2 cellular contexts compared by ENCODE assay signal in the genomic region with DNA sequence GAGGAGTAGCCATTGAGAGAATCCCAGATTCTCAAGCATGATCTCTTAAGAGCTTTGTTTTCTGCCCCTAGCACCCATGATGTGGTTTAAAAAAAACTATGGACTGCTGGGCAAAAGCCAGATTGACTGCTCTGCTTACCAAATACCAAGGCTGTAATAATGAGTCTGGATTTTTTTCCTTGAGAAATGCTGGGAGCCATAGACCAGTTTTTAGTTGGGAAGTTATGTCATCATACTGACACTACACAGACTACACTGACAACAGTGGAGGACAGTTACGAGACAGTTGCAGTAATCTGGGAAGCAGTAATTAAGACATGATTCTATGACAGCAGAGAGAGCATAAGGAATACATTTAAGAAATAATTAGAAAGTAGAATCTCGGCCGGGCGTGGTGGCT.
TF ChIP-seq lines count a peak whose summit lies in the region.

No MANE protein-coding gene starts in this region.

TF ChIP-seq in IMR-90, 13 proteins besides CTCF, POLR2A, EP300 and RAD21:
- no peak for TF ChIP-seq USF2 (IDR thresholded peaks at IDR 0.05; ENCODE audit: low read depth, low read length)
- TF ChIP-seq MAZ (IDR thresholded peaks at IDR 0.05; ENCODE audit: borderline replicate concordance, low read depth, low read length): no peak
- TF ChIP-seq CEBPB (IDR thresholded peaks at IDR 0.05; ENCODE audit: low read depth, low read length): no peak
- TF ChIP-seq BHLHE40 (IDR thresholded peaks at IDR 0.05; ENCODE audit: low read depth, low read length): no peak
- TF ChIP-seq MXI1 (IDR thresholded peaks at IDR 0.05; ENCODE audit: borderline replicate concordance, low read depth, low read length): no peak
- TF ChIP-seq RCOR1 (IDR thresholded peaks at IDR 0.05; ENCODE audit: insufficient replicate concordance, low read length): no peak
- no peak for TF ChIP-seq NFE2L2 (IDR thresholded peaks at IDR 0.05; ENCODE audit: low read depth, low read length)
- TF ChIP-seq CHD1 (IDR thresholded peaks at IDR 0.05; ENCODE audit: low read depth, low read length): no peak
- no peak for TF ChIP-seq RFX5 (IDR thresholded peaks at IDR 0.05; ENCODE audit: low read depth, low read length)
- no peak for TF ChIP-seq SMC3 (IDR thresholded peaks at IDR 0.05; ENCODE audit: low read depth, low read length)
- TF ChIP-seq, protein P1, sequence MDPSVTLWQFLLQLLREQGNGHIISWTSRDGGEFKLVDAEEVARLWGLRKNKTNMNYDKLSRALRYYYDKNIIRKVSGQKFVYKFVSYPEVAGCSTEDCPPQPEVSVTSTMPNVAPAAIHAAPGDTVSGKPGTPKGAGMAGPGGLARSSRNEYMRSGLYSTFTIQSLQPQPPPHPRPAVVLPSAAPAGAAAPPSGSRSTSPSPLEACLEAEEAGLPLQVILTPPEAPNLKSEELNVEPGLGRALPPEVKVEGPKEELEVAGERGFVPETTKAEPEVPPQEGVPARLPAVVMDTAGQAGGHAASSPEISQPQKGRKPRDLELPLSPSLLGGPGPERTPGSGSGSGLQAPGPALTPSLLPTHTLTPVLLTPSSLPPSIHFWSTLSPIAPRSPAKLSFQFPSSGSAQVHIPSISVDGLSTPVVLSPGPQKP (IDR thresholded peaks at IDR 0.05; ENCODE audit: borderline replicate concordance, low read depth, low read length): no peak

TF ChIP-seq in GM23338, 12 proteins besides CTCF, POLR2A, EP300 and RAD21 (continued from another document):
- TF ChIP-seq, protein P2, sequence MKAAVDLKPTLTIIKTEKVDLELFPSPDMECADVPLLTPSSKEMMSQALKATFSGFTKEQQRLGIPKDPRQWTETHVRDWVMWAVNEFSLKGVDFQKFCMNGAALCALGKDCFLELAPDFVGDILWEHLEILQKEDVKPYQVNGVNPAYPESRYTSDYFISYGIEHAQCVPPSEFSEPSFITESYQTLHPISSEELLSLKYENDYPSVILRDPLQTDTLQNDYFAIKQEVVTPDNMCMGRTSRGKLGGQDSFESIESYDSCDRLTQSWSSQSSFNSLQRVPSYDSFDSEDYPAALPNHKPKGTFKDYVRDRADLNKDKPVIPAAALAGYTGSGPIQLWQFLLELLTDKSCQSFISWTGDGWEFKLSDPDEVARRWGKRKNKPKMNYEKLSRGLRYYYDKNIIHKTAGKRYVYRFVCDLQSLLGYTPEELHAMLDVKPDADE (IDR thresholded peaks at IDR 0.05): no peak
- TF ChIP-seq REST (IDR thresholded peaks at IDR 0.05; ENCODE audit: unreplicated experiment) (no peak), EZH2 (IDR thresholded peaks at IDR 0.05; ENCODE audit: low read depth, unreplicated experiment) (no peak), NANOG (IDR thresholded peaks at IDR 0.05; ENCODE audit: borderline replicate concordance) (no peak), JUNB (IDR thresholded peaks at IDR 0.05; ENCODE audit: unreplicated experiment) (no peak), STAT1 (IDR thresholded peaks at IDR 0.05; ENCODE audit: unreplicated experiment) (no peak), CREB1 (CRISPR knock-in tag; IDR thresholded peaks at IDR 0.05; ENCODE audit: low read depth) (no peak), POLR2AphosphoS5 (IDR thresholded peaks at IDR 0.05; ENCODE audit: low read depth) (no peak), EZH2phosphoT487 (IDR thresholded peaks at IDR 0.05; ENCODE audit: unreplicated experiment) (no peak)
- TF ChIP-seq, protein P3, sequence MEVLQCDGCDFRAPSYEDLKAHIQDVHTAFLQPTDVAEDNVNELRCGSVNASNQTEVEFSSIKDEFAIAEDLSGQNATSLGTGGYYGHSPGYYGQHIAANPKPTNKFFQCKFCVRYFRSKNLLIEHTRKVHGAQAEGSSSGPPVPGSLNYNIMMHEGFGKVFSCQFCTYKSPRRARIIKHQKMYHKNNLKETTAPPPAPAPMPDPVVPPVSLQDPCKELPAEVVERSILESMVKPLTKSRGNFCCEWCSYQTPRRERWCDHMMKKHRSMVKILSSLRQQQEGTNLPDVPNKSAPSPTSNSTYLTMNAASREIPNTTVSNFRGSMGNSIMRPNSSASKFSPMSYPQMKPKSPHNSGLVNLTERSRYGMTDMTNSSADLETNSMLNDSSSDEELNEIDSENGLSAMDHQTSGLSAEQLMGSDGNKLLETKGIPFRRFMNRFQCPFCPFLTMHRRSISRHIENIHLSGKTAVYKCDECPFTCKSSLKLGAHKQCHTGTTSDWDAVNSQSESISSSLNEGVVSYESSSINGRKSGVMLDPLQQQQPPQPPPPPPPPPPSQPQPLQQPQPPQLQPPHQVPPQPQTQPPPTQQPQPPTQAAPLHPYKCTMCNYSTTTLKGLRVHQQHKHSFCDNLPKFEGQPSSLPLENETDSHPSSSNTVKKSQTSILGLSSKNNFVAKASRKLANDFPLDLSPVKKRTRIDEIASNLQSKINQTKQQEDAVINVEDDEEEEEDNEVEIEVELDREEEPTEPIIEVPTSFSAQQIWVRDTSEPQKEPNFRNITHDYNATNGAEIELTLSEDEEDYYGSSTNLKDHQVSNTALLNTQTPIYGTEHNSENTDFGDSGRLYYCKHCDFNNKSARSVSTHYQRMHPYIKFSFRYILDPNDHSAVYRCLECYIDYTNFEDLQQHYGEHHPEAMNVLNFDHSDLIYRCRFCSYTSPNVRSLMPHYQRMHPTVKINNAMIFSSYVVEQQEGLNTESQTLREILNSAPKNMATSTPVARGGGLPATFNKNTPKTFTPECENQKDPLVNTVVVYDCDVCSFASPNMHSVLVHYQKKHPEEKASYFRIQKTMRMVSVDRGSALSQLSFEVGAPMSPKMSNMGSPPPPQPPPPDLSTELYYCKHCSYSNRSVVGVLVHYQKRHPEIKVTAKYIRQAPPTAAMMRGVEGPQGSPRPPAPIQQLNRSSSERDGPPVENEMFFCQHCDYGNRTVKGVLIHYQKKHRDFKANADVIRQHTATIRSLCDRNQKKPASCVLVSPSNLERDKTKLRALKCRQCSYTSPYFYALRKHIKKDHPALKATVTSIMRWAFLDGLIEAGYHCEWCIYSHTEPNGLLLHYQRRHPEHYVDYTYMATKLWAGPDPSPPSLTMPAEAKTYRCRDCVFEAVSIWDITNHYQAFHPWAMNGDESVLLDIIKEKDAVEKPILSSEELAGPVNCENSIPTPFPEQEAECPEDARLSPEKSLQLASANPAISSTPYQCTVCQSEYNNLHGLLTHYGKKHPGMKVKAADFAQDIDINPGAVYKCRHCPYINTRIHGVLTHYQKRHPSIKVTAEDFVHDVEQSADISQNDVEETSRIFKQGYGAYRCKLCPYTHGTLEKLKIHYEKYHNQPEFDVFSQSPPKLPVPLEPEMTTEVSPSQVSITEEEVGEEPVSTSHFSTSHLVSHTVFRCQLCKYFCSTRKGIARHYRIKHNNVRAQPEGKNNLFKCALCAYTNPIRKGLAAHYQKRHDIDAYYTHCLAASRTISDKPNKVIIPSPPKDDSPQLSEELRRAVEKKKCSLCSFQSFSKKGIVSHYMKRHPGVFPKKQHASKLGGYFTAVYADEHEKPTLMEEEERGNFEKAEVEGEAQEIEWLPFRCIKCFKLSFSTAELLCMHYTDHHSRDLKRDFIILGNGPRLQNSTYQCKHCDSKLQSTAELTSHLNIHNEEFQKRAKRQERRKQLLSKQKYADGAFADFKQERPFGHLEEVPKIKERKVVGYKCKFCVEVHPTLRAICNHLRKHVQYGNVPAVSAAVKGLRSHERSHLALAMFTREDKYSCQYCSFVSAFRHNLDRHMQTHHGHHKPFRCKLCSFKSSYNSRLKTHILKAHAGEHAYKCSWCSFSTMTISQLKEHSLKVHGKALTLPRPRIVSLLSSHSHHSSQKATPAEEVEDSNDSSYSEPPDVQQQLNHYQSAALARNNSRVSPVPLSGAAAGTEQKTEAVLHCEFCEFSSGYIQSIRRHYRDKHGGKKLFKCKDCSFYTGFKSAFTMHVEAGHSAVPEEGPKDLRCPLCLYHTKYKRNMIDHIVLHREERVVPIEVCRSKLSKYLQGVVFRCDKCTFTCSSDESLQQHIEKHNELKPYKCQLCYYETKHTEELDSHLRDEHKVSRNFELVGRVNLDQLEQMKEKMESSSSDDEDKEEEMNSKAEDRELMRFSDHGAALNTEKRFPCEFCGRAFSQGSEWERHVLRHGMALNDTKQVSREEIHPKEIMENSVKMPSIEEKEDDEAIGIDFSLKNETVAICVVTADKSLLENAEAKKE (CRISPR knock-in tag; IDR thresholded peaks at IDR 0.05): no peak
